1 cellular context compared by ENCODE assay signal in genomic region chr7:5451391-5451790, GRCh38.
TF ChIP-seq lines count a peak whose summit lies in the region.

No MANE protein-coding gene starts in this region.

TF ChIP-seq in A549, 52 proteins besides CTCF, POLR2A, EP300 and RAD21:
- TF ChIP-seq KDM1A (IDR thresholded peaks at IDR 0.05; ENCODE audit: low read depth) (no peak), RFX5 (IDR thresholded peaks at IDR 0.05) (no peak), MAFK (IDR thresholded peaks at IDR 0.05; ENCODE audit: partially characterized antibody) (no peak), HOXB5 (CRISPR knock-in tag; IDR thresholded peaks at IDR 0.05) (no peak)
- TF ChIP-seq, protein P1, sequence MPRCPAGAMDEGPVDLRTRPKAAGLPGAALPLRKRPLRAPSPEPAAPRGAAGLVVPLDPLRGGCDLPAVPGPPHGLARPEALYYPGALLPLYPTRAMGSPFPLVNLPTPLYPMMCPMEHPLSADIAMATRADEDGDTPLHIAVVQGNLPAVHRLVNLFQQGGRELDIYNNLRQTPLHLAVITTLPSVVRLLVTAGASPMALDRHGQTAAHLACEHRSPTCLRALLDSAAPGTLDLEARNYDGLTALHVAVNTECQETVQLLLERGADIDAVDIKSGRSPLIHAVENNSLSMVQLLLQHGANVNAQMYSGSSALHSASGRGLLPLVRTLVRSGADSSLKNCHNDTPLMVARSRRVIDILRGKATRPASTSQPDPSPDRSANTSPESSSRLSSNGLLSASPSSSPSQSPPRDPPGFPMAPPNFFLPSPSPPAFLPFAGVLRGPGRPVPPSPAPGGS (IDR thresholded peaks at IDR 0.05) = no peak
